ENCODE assay signal across 15 cellular contexts in genomic region chr12:41605528-41606295, GRCh38.
A peak's percentile ranks its signal among the peaks of the same experiment; 100 is the strongest.
DNase-seq lines count a peak whose midpoint lies in the region; ATAC-seq, FAIRE-seq and TF ChIP-seq lines count a peak whose summit lies in the region.
"Had no signal": no experiment of that assay in that cellular context is flagged by ENCODE, and none has a peak within 500 bp of the region (broad histone marks: within the 10 kb centered on the region; RNA-seq: fewer than 3 reads in every experiment).

No MANE protein-coding gene starts in this region.

- H4K20me1 ChIP-seq in HepG2 (ENCODE audit: insufficient read depth, low read length) (no peaks in the 10 kb centered on the region), fibroblast of lung (ENCODE audit: control insufficient read depth, extremely low read depth, insufficient read depth, low read length) (no peaks in the 10 kb centered on the region)

- TF ChIP-seq RAD21 in HepG2 (CRISPR knock-in tag; IDR thresholded peaks at IDR 0.05), result no peak

- no peaks in the 10 kb centered on the region for H3K4me1 ChIP-seq in HepG2 (ENCODE audit: insufficient read depth, low read length)
- no peaks in the 10 kb centered on the region for H3K4me1 ChIP-seq in right lobe of liver
- H3K4me1 ChIP-seq in fibroblast of lung (ENCODE audit: control insufficient read depth, extremely low read depth, insufficient read depth, low read length), result no peaks in the 10 kb centered on the region

- H3K79me2 ChIP-seq in HepG2 (ENCODE audit: insufficient read depth, low read length) (no peaks in the 10 kb centered on the region), fibroblast of lung (ENCODE audit: control insufficient read depth, insufficient read depth, low read length) (no peaks in the 10 kb centered on the region)

- H3K4me3 ChIP-seq in HepG2 (replicated peaks in 1 of 3; ENCODE audit: insufficient read depth in 1 of 3, low read depth in 2 of 3, low read length in 3 of 3) (no peak overlapping the region), right lobe of liver (no peak overlapping the region), fibroblast of lung (replicated peaks in 1 of 4; ENCODE audit: control extremely low read depth in 1 of 4, insufficient read depth in 1 of 4, low read depth in 3 of 4, low read length in 4 of 4) (no peak overlapping the region)
- H3K4me3 ChIP-seq: SK-N-MC had no signal

- DNase-seq in HepG2 (ENCODE audit: low spot score) (no peak), right lobe of liver (no peak), NCI-H526 (lab: John Stamatoyannopoulos, UW) (peak; percentile 64 to 68), fibroblast of lung (ENCODE audit: low read depth in 2 of 2) (peak; percentile 57 to 71), urothelium cell line (ENCODE audit: low spot score) (no peak), RKO (ENCODE audit: low spot score) (no peak), DMS53 (lab: John Stamatoyannopoulos, UW) (no peak)
- DNase-seq: activated T-cell treated with anti-CD3 and anti-CD28 coated beads, Interleukin-2, amount 50 U/mL, for 4 hours; left cardiac atrium; NCI-H524 had no signal

- CTCF ChIA-PET in HepG2 (lab: Yijun Ruan, JAX; ENCODE audit: low intra/inter-chr PET ratio, low total read pairs), result no interaction called here

- intact Hi-C loops in HepG2 (cut with micrococcal nuclease; ENCODE audit: unreplicated experiment) (no loop called here), right lobe of liver (cut with DNase I) (no loop called here)

- no peak overlapping the region for H3K9ac ChIP-seq in HepG2 (ENCODE audit: insufficient read depth, low read depth, low read length)
- no peak overlapping the region for H3K9ac ChIP-seq in fibroblast of lung (ENCODE audit: insufficient read depth, low read length)

- 35% methylated on average over 16 of the region's 16 CpGs for WGBS in HepG2 (ENCODE audit: low lambda C conversion rate)
- 46% methylated on average over 13 of the region's 16 CpGs for WGBS in right lobe of liver (ENCODE audit: insufficient coverage, low coverage, low lambda C conversion rate, missing lambda C conversion rate)

- no TSS peak for BruUV-seq in HepG2 (replicated peaks; lab: Mats Ljungman, UMichigan)

- ATAC-seq in HepG2 (no peak), right lobe of liver (no peak), HG03159 (IDR thresholded peaks at IDR 0.05; ENCODE audit: unreplicated experiment) (no peak)
- ATAC-seq: left cardiac atrium had no signal

- H2AFZ ChIP-seq in HepG2 (ENCODE audit: low read length) (no peak overlapping the region), fibroblast of lung (ENCODE audit: low read length) (no peak overlapping the region)

- in situ Hi-C loops in HepG2 (cut with HindIII; ENCODE audit: extremely low pct_ligation_motif_present, low pct_unique_long_range_greater_than_20kb), result no loop called here

- H3K9me3 ChIP-seq in HepG2 (ENCODE audit: low read length) (no peaks in the 10 kb centered on the region), right lobe of liver (no peaks in the 10 kb centered on the region), fibroblast of lung (ENCODE audit: control insufficient read depth, insufficient read depth, low read depth, low read length) (no peaks in the 10 kb centered on the region)

- no peak for TF ChIP-seq POLR2A in HepG2 (IDR thresholded peaks at IDR 0.05; ENCODE audit: insufficient read depth in 1 of 2, low read depth in 2 of 2, low read length in 2 of 2)
- TF ChIP-seq POLR2A in right lobe of liver (IDR thresholded peaks at IDR 0.05), result no peak

- H3K4me2 ChIP-seq in HepG2 (ENCODE audit: low read depth, low read length), result no peak overlapping the region
- H3K4me2 ChIP-seq in fibroblast of lung (ENCODE audit: extremely low read depth, insufficient read depth, low read length), result no peak overlapping the region

- H3K27me3 ChIP-seq in HepG2 (ENCODE audit: control insufficient read depth in 1 of 2, insufficient read depth in 2 of 2, low read length in 2 of 2) (no peaks in the 10 kb centered on the region), right lobe of liver (no peaks in the 10 kb centered on the region), fibroblast of lung (ENCODE audit: control insufficient read depth, insufficient read depth, low read length) (no peaks in the 10 kb centered on the region)

- H3K27ac ChIP-seq in HepG2 (ENCODE audit: extremely low read length, insufficient read depth, low read length) (no peak overlapping the region), right lobe of liver (no peak overlapping the region), fibroblast of lung (ENCODE audit: insufficient read depth, low read length) (no peak overlapping the region)
- H3K27ac ChIP-seq: HL-60, SK-N-MC, VCaP had no signal

- no peaks in the 10 kb centered on the region for H3K36me3 ChIP-seq in HepG2 (replicated peaks in 1 of 2; ENCODE audit: control insufficient read depth in 1 of 2, insufficient read depth in 2 of 2, low read length in 2 of 2)
- H3K36me3 ChIP-seq in right lobe of liver, result no peaks in the 10 kb centered on the region
- H3K36me3 ChIP-seq in fibroblast of lung (ENCODE audit: control insufficient read depth, insufficient read depth, low read length), result no peaks in the 10 kb centered on the region

- no peak for TF ChIP-seq CTCF in HepG2 (CRISPR knock-in tag; IDR thresholded peaks at IDR 0.05)
- no peak for TF ChIP-seq CTCF in right lobe of liver (IDR thresholded peaks at IDR 0.05)
- no peak for TF ChIP-seq CTCF in fibroblast of lung (conservative IDR thresholded peaks at IDR 0.05 in 1 of 2, IDR thresholded peaks at IDR 0.05 in 1 of 2; ENCODE audit: low read depth in 1 of 2, low read length in 2 of 2)

- FAIRE-seq in HepG2 (lab: Jason Lieb, UNC) (no peak), urothelium cell line (lab: Jason Lieb, UNC) (peak; percentile 86)
- FAIRE-seq: A204.1 had no signal

- TF ChIP-seq EP300 in HepG2 (IDR thresholded peaks at IDR 0.05; ENCODE audit: low read depth in 2 of 2, low read length in 2 of 2) (no peak), HepG2 (CRISPR knock-in tag; IDR thresholded peaks at IDR 0.05; ENCODE audit: borderline replicate concordance) (no peak)

- POLR2A ChIA-PET in HepG2 (lab: Yijun Ruan, JAX), result no interaction called here

TF ChIP-seq in HepG2, 621 proteins besides CTCF, POLR2A, EP300 and RAD21:
- TF ChIP-seq ATF7 (IDR thresholded peaks at IDR 0.05), result peak; percentile 69
- no peak for TF ChIP-seq ATF7 (CRISPR knock-in tag; IDR thresholded peaks at IDR 0.05)
- no peak for TF ChIP-seq NCOR1 (IDR thresholded peaks at IDR 0.05; ENCODE audit: borderline replicate concordance, low read length)
- TF ChIP-seq MTF2 (CRISPR knock-in tag; IDR thresholded peaks at IDR 0.05; ENCODE audit: borderline replicate concordance), result no peak
- peak; percentile 56; the same call in 1 of the 2 replicates for TF ChIP-seq CREB1 (IDR thresholded peaks at IDR 0.05)
- TF ChIP-seq CREB1 (CRISPR knock-in tag; IDR thresholded peaks at IDR 0.05), result no peak
- TF ChIP-seq, protein P1, sequence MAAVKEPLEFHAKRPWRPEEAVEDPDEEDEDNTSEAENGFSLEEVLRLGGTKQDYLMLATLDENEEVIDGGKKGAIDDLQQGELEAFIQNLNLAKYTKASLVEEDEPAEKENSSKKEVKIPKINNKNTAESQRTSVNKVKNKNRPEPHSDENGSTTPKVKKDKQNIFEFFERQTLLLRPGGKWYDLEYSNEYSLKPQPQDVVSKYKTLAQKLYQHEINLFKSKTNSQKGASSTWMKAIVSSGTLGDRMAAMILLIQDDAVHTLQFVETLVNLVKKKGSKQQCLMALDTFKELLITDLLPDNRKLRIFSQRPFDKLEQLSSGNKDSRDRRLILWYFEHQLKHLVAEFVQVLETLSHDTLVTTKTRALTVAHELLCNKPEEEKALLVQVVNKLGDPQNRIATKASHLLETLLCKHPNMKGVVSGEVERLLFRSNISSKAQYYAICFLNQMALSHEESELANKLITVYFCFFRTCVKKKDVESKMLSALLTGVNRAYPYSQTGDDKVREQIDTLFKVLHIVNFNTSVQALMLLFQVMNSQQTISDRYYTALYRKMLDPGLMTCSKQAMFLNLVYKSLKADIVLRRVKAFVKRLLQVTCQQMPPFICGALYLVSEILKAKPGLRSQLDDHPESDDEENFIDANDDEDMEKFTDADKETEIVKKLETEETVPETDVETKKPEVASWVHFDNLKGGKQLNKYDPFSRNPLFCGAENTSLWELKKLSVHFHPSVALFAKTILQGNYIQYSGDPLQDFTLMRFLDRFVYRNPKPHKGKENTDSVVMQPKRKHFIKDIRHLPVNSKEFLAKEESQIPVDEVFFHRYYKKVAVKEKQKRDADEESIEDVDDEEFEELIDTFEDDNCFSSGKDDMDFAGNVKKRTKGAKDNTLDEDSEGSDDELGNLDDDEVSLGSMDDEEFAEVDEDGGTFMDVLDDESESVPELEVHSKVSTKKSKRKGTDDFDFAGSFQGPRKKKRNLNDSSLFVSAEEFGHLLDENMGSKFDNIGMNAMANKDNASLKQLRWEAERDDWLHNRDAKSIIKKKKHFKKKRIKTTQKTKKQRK (IDR thresholded peaks at IDR 0.05; ENCODE audit: low read length), result no peak
- no peak for TF ChIP-seq ZBTB21 (CRISPR knock-in tag; IDR thresholded peaks at IDR 0.05)
- TF ChIP-seq, protein P2, sequence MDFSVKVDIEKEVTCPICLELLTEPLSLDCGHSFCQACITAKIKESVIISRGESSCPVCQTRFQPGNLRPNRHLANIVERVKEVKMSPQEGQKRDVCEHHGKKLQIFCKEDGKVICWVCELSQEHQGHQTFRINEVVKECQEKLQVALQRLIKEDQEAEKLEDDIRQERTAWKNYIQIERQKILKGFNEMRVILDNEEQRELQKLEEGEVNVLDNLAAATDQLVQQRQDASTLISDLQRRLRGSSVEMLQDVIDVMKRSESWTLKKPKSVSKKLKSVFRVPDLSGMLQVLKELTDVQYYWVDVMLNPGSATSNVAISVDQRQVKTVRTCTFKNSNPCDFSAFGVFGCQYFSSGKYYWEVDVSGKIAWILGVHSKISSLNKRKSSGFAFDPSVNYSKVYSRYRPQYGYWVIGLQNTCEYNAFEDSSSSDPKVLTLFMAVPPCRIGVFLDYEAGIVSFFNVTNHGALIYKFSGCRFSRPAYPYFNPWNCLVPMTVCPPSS (IDR thresholded peaks at IDR 0.05), result no peak
- no peak for TF ChIP-seq MAFF (IDR thresholded peaks at IDR 0.05; ENCODE audit: low read depth, low read length)
- TF ChIP-seq KDM2A (CRISPR knock-in tag; IDR thresholded peaks at IDR 0.05; ENCODE audit: borderline replicate concordance, low read depth), result no peak

Comparison
In these comparisons a context has a peak if more than half of its experiments do, and no peak if none do; other contexts are left out.
1. DNase-seq: peak in NCI-H526 (2 of 2) and fibroblast of lung (2 of 2); none in HepG2 (single experiment), right lobe of liver (0 of 3), urothelium cell line (single experiment), RKO (single experiment) and DMS53 (single experiment).